Comparison of ENCODE assay signal across 12 cellular contexts in the genomic region with DNA sequence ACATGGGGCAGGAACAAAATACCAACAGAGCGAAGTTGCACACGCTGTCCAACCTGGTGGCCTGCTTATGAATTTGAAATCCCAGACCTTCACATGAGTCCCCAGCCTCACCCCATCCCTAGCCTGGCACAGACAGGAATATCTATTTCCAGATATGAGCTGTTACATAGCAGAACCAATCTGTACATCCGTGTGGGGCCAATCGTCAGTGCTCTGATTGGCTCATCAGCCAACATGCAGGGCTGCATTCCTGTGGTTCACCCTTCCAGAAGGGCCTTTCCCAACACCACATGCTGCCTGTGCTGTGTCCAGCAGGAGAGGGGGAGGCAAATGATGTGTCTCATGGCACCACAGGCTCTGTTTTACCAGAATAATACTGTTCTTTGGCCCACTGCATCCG. TPM values are rescaled to one million over a fixed set of nuclear protein-coding genes. Genes with fewer than 3 reads are reported as not detected.
DNase-seq lines count a peak whose midpoint lies in the region; ATAC-seq and TF ChIP-seq lines count a peak whose summit lies in the region.
"Had no signal": no experiment of that assay in that cellular context is flagged by ENCODE, and none has a peak within 500 bp of the region (broad histone marks: within the 10 kb centered on the region; RNA-seq: fewer than 3 reads in every experiment).

No MANE protein-coding gene starts in this region.

- no peaks in the 10 kb centered on the region for H3K27me3 Mint-ChIP-seq in type B pancreatic cell
- no peaks in the 10 kb centered on the region for H3K27me3 Mint-ChIP-seq in activated CD4-positive, alpha-beta memory T cell treated with anti-CD3 and anti-CD28 coated beads for 36 hours

- CTCF ChIA-PET in activated CD4-positive, alpha-beta memory T cell treated with anti-CD3 and anti-CD28 coated beads for 36 hours (lab: Charles Lee), result no interaction called here

- peak overlapping the region; percentile 69 for H3K27ac Mint-ChIP-seq in type B pancreatic cell
- no peak overlapping the region for H3K27ac Mint-ChIP-seq in activated CD4-positive, alpha-beta memory T cell treated with anti-CD3 and anti-CD28 coated beads for 36 hours

- H3K4me1 Mint-ChIP-seq in type B pancreatic cell (ENCODE audit: unreplicated experiment), result peaks cover 29% of the 10 kb centered on the region
- no peaks in the 10 kb centered on the region for H3K4me1 Mint-ChIP-seq in activated CD4-positive, alpha-beta memory T cell treated with anti-CD3 and anti-CD28 coated beads for 36 hours (ENCODE audit: low read depth)

- no peaks in the 10 kb centered on the region for H3K36me3 Mint-ChIP-seq in type B pancreatic cell
- no peaks in the 10 kb centered on the region for H3K36me3 Mint-ChIP-seq in activated CD4-positive, alpha-beta memory T cell treated with anti-CD3 and anti-CD28 coated beads for 36 hours

- no peak for TF ChIP-seq CTCF in cardiac fibroblast (IDR thresholded peaks at IDR 0.05; ENCODE audit: low read depth, low read length)
- no peak for TF ChIP-seq CTCF in left lung (IDR thresholded peaks at IDR 0.05)
- no peak for TF ChIP-seq CTCF in type B pancreatic cell (conservative IDR thresholded peaks at IDR 0.05)

- H3K4me3 ChIP-seq in cardiac fibroblast (replicated peaks in 1 of 2; ENCODE audit: low read depth in 2 of 2, low read length in 2 of 2) (no peak overlapping the region), left lung (no peak overlapping the region)

- H3K27ac ChIP-seq in left lung, result peak overlapping the region; percentile 73 to 77
- H3K27ac ChIP-seq: WERI-Rb-1 had no signal

- peaks cover 5% of the 10 kb centered on the region for H3K9me3 Mint-ChIP-seq in type B pancreatic cell
- no peaks in the 10 kb centered on the region for H3K9me3 Mint-ChIP-seq in activated CD4-positive, alpha-beta memory T cell treated with anti-CD3 and anti-CD28 coated beads for 36 hours

- intact Hi-C loops in left lung (cut with DNase I), result no loop called here
- intact Hi-C loops in activated CD4-positive, alpha-beta memory T cell treated with anti-CD3 and anti-CD28 coated beads for 36 hours (cut with micrococcal nuclease), result no loop called here

- no peak overlapping the region for H3K4me3 Mint-ChIP-seq in type B pancreatic cell
- H3K4me3 Mint-ChIP-seq in activated CD4-positive, alpha-beta memory T cell treated with anti-CD3 and anti-CD28 coated beads for 36 hours, result no peak overlapping the region

- DNase-seq in HS-5 (ENCODE audit: low read depth) (peak; percentile 98), cardiac fibroblast (ENCODE audit: low read depth in 2 of 2) (peak; percentile 99 to 100), left lung (peak; percentile 69 to 81), type B pancreatic cell (ENCODE audit: extremely low spot score, unreplicated experiment) (no peak), Kasumi-1 (lab: John Stamatoyannopoulos, UW) (no peak)
- DNase-seq in activated CD4-positive, alpha-beta memory T cell treated with anti-CD3 and anti-CD28 coated beads for 36 hours, result no peak
- DNase-seq in stimulated activated CD4-positive, alpha-beta T cell treated with anti-CD3 and anti-CD28 coated beads, Interleukin-2, amount 100 ng/mL, for 48 hours, result no peak
- DNase-seq: dermis blood vessel endothelial cell, NCI-H187 treated with DMSO at 0.1 percent for 48 hours, nucleus accumbens, WERI-Rb-1 had no signal

- no peaks in the 10 kb centered on the region for H3K36me3 ChIP-seq in left lung
- H3K36me3 ChIP-seq: WERI-Rb-1 had no signal

- peaks cover 0 to 7% of the 10 kb centered on the region in 2 donors for H3K27me3 ChIP-seq in left lung

- POLR2A ChIA-PET in activated CD4-positive, alpha-beta memory T cell treated with anti-CD3 and anti-CD28 coated beads for 36 hours (lab: Charles Lee), result no interaction called here

- H3K9me3 ChIP-seq in left lung, result no peaks in the 10 kb centered on the region

- peak; percentile 92 for ATAC-seq in left lung
- no peak for ATAC-seq in HG02623 (IDR thresholded peaks at IDR 0.05; ENCODE audit: unreplicated experiment)

- H3K4me1 ChIP-seq in left lung, result peaks cover 10 to 15% of the 10 kb centered on the region in 2 donors

RNA-seq across cellular contexts. Expression of a gene that starts 31.3 kb away (rescaled TPM):
- total RNA-seq in left lung (100 to 1,000 TPM; 163 to 554 TPM), type B pancreatic cell (ENCODE audit: low replicate concordance) (53.7 and 136 TPM in 2 replicates)
- not detected for total RNA-seq in activated CD4-positive, alpha-beta memory T cell treated with anti-CD3 and anti-CD28 coated beads for 36 hours

Comparison
In these comparisons a context has a peak if more than half of its experiments do, and no peak if none do; other contexts are left out.
1. DNase-seq: peak in HS-5 (single experiment), cardiac fibroblast (2 of 2) and left lung (2 of 2); none in type B pancreatic cell (single experiment), activated CD4-positive, alpha-beta memory T cell treated with anti-CD3 and anti-CD28 coated beads for 36 hours (single experiment), Kasumi-1 (0 of 2) and stimulated activated CD4-positive, alpha-beta T cell treated with anti-CD3 and anti-CD28 coated beads, Interleukin-2, amount 100 ng/mL, for 48 hours (0 of 2).
2. RNA of a gene that starts 31.3 kb away (total RNA-seq): 163 to 554 TPM in left lung and 53.7 to 136 TPM in type B pancreatic cell; not detected in activated CD4-positive, alpha-beta memory T cell treated with anti-CD3 and anti-CD28 coated beads for 36 hours; every median in the first group is over 10 times any median in the second.